19 cellular contexts compared by ENCODE assay signal in the genomic region with DNA sequence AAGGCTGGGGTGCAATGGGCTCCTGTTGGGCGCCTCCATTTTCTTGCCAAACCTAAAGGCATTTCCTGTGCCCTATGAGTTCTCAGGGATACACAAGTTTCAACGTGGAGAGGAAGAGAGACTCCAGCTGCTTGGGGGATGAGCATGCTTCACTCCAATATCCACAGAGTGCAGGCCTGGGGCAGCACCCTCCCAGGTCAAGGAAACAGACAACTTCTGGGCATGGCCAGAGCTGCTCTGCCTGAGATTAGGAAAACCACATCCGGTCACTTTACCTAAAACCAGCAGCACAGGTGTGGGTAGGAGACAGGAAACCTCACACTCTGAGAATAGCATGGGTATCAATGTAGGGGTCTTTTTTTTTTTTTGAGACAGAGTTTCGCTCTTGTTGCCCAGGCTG. TPM values are rescaled to one million over a fixed set of nuclear protein-coding genes. Genes with fewer than 3 reads are reported as not detected.
DNase-seq lines count a peak whose midpoint lies in the region; ATAC-seq and TF ChIP-seq lines count a peak whose summit lies in the region.
"Had no signal": no experiment of that assay in that cellular context is flagged by ENCODE, and none has a peak within 500 bp of the region (broad histone marks: within the 10 kb centered on the region; RNA-seq: fewer than 3 reads in every experiment).

No MANE protein-coding gene starts in this region.

- POLR2A ChIA-PET in PC-9 (lab: Charles Lee; ENCODE audit: unreplicated experiment) = no interaction called here
- POLR2A ChIA-PET in CD4-positive, alpha-beta T cell (lab: Charles Lee) = no interaction called here

- H3K27me3 Mint-ChIP-seq in CD4-positive, alpha-beta T cell = no peaks in the 10 kb centered on the region
- H3K27me3 Mint-ChIP-seq: activated B cell treated with CpG ODN at 0.5 μM for 24 hours; activated CD4-positive, alpha-beta memory T cell treated with anti-CD3 and anti-CD28 coated beads for 36 hours had no signal

- H3K79me2 ChIP-seq in PC-9 (ENCODE audit: low read depth) = peaks cover 21% of the 10 kb centered on the region

- H3K27ac ChIP-seq in PC-9 = peak overlapping the region; percentile 11; the same call in 1 of the 2 replicates
- peak overlapping the region; percentile 51 for H3K27ac ChIP-seq in epithelial cell of prostate
- peak overlapping the region; percentile 77 to 78 for H3K27ac ChIP-seq in tibial artery
- no peak overlapping the region for H3K27ac ChIP-seq in CD4-positive, alpha-beta T cell (ENCODE audit: low read depth, low read length)
- H3K27ac ChIP-seq: parathyroid adenoma had no signal

- H3K36me3 Mint-ChIP-seq in CD4-positive, alpha-beta T cell (ENCODE audit: low read depth) = peaks cover 61% of the 10 kb centered on the region

- peaks cover 16% of the 10 kb centered on the region for H3K36me3 ChIP-seq in PC-9 (ENCODE audit: low read depth)
- H3K36me3 ChIP-seq in tibial artery = peaks cover 8 to 49% (median 28%) of the 10 kb centered on the region in 3 donors

- H3K4me3 ChIP-seq in PC-9 = no peak overlapping the region
- H3K4me3 ChIP-seq in tibial artery = no peak overlapping the region
- H3K4me3 ChIP-seq: sigmoid colon, tibial nerve had no signal

- peak in 1 of 2 experiments; percentile 38 for DNase-seq in PC-9
- no peak for DNase-seq in epithelial cell of prostate (ENCODE audit: low read depth, low spot score)
- DNase-seq in tibial artery = no peak
- no peak for DNase-seq in stimulated activated CD4-positive, alpha-beta T cell treated with anti-CD3 and anti-CD28 coated beads, Interleukin-1b, Interleukin-23, amount 100 ng/mL, for 48 hours
- DNase-seq in CD4-positive, alpha-beta T cell = no peak
- DNase-seq: activated B cell treated with CpG ODN at 0.5 μM for 24 hours; activated CD4-positive, alpha-beta memory T cell treated with anti-CD3 and anti-CD28 coated beads for 36 hours; activated naive CD4-positive, alpha-beta T cell treated with Interleukin-2 at 50 U/mL for 16 hours; central memory CD4-positive, alpha-beta T cell; COR-L47; NCI-H1436 treated with DMSO at 0.1 percent for 48 hours; NCI-H774; sigmoid colon had no signal

- H3K9me3 ChIP-seq in PC-9 (ENCODE audit: insufficient read depth, low read depth) (no peaks in the 10 kb centered on the region), tibial artery (no peaks in the 10 kb centered on the region)
- H3K9me3 ChIP-seq in CD4-positive, alpha-beta T cell (ENCODE audit: control insufficient read depth, low read length) = no peaks in the 10 kb centered on the region
- H3K9me3 ChIP-seq: sigmoid colon, tibial nerve had no signal

- CTCF ChIA-PET in PC-9 (lab: Charles Lee) = no interaction called here
- CTCF ChIA-PET in CD4-positive, alpha-beta T cell (lab: Charles Lee) = no interaction called here

- ATAC-seq in GM18873 (IDR thresholded peaks at IDR 0.05; ENCODE audit: low FRiP score, unreplicated experiment) (peak; percentile 55), GM19328 (IDR thresholded peaks at IDR 0.05; ENCODE audit: unreplicated experiment) (no peak)
- ATAC-seq in CD4-positive, alpha-beta T cell (ENCODE audit: poor library complexity) = no peak
- ATAC-seq: esophagus mucosa had no signal

- no TSS peak for BruUV-seq in PC-9 (replicated peaks; lab: Mats Ljungman, UMichigan)

- no peak overlapping the region for H2AFZ ChIP-seq in PC-9
- H2AFZ ChIP-seq: parathyroid adenoma had no signal

- peaks cover 38% of the 10 kb centered on the region for H3F3A ChIP-seq in PC-9 (ENCODE audit: insufficient read depth, low read depth)

- H3K4me1 ChIP-seq in PC-9 (replicated peaks; ENCODE audit: insufficient read depth) (peaks cover 35% of the 10 kb centered on the region), tibial artery (peaks cover 6 to 83% (median 59%) of the 10 kb centered on the region in 4 donors)
- H3K4me1 ChIP-seq: parathyroid adenoma had no signal

- no peaks in the 10 kb centered on the region for H3K4me1 Mint-ChIP-seq in CD4-positive, alpha-beta T cell (ENCODE audit: low read depth)

- H3K4me2 ChIP-seq in PC-9 = no peak overlapping the region

- H3K9me3 Mint-ChIP-seq in CD4-positive, alpha-beta T cell = no peaks in the 10 kb centered on the region
- H3K9me3 Mint-ChIP-seq: activated B cell treated with CpG ODN at 0.5 μM for 24 hours; activated CD4-positive, alpha-beta memory T cell treated with anti-CD3 and anti-CD28 coated beads for 36 hours; T-helper 2 cell treated with Interferon-gamma antibody and Interleukin-4, amounts not matched to agents 5 μg/mL and 100 μg/mL, for 36 hours had no signal

- H3K4me3 Mint-ChIP-seq in CD4-positive, alpha-beta T cell = no peak overlapping the region
- H3K4me3 Mint-ChIP-seq: activated B cell treated with CpG ODN at 0.5 μM for 24 hours; activated CD4-positive, alpha-beta memory T cell treated with anti-CD3 and anti-CD28 coated beads for 36 hours; T-helper 2 cell treated with Interferon-gamma antibody and Interleukin-4, amounts not matched to agents 5 μg/mL and 100 μg/mL, for 36 hours had no signal

- no peaks in the 10 kb centered on the region for H3K9me2 ChIP-seq in PC-9 (ENCODE audit: insufficient read depth)

- TF ChIP-seq CTCF in PC-9 (conservative IDR thresholded peaks at IDR 0.05) (no peak), tibial artery (IDR thresholded peaks at IDR 0.05) (no peak)
- TF ChIP-seq CTCF in CD4-positive, alpha-beta T cell (IDR thresholded peaks at IDR 0.05) = no peak

- H4K20me1 ChIP-seq in PC-9 (ENCODE audit: insufficient read depth) = peaks cover 12% of the 10 kb centered on the region; the same call in 1 of the 2 replicates

- H3K27ac Mint-ChIP-seq in CD4-positive, alpha-beta T cell = no peak overlapping the region
- H3K27ac Mint-ChIP-seq: activated B cell treated with CpG ODN at 0.5 μM for 24 hours; activated CD4-positive, alpha-beta memory T cell treated with anti-CD3 and anti-CD28 coated beads for 36 hours; T-helper 2 cell treated with Interferon-gamma antibody and Interleukin-4, amounts not matched to agents 5 μg/mL and 100 μg/mL, for 36 hours had no signal

- intact Hi-C loops in PC-9 (cut with micrococcal nuclease; ENCODE audit: unreplicated experiment) = no loop called here
- intact Hi-C loops in tibial artery (cut with DNase I; ENCODE audit: low total_unique reads) = no loop called here
- intact Hi-C loops in CD4-positive, alpha-beta T cell (cut with DNase I, micrococcal nuclease) = no loop called here

- H3K27me3 ChIP-seq in PC-9 (ENCODE audit: insufficient read depth, low read depth) (no peaks in the 10 kb centered on the region), tibial artery (no peaks in the 10 kb centered on the region)
- no peaks in the 10 kb centered on the region for H3K27me3 ChIP-seq in CD4-positive, alpha-beta T cell (ENCODE audit: control insufficient read depth, insufficient read depth, low read length)
- H3K27me3 ChIP-seq: sigmoid colon, tibial nerve had no signal

RNA-seq across cellular contexts. Expression of a gene that starts 28.7 kb away (rescaled TPM):
- total RNA-seq in PC-9 (2021) = 185 and 192 TPM in 2 replicates
- 10 to 100 TPM; 49.3 to 50.1 TPM for total RNA-seq in CD4-positive, alpha-beta T cell

RNA-seq across cellular contexts. Expression of a gene that starts 42.3 kb away (rescaled TPM):
- total RNA-seq in PC-9 (2021) = 27.9 and 41.8 TPM in 2 replicates
- total RNA-seq in CD4-positive, alpha-beta T cell = 10 to 100 TPM; 25.6 to 27.3 TPM
